Comparison of ENCODE assay signal across 8 cellular contexts in genomic region chr18:74196220-74197119, GRCh38. TPM values are rescaled to one million over a fixed set of nuclear protein-coding genes. Genes with fewer than 3 reads are reported as not detected.
DNase-seq lines count a peak whose midpoint lies in the region; ATAC-seq and TF ChIP-seq lines count a peak whose summit lies in the region.

No MANE protein-coding gene starts in this region.

- H3K4ac ChIP-seq in mesendoderm (ENCODE audit: low read depth, low read length), result no peak overlapping the region

- H4K8ac ChIP-seq in mesendoderm (ENCODE audit: low read depth, low read length), result no peak overlapping the region

- H3K4me2 ChIP-seq in mesendoderm (ENCODE audit: low read length), result peak overlapping the region; percentile 45

- ATAC-seq in CD4-positive, alpha-beta T cell (ENCODE audit: poor library complexity), result peak; percentile 96
- peak; percentile 80 for ATAC-seq in GM19328 (IDR thresholded peaks at IDR 0.05; ENCODE audit: unreplicated experiment)
- peak; percentile 88 for ATAC-seq in HG03432 (IDR thresholded peaks at IDR 0.05; ENCODE audit: unreplicated experiment)

- no peak overlapping the region for H2BK15ac ChIP-seq in mesendoderm (replicated peaks; ENCODE audit: low read depth)

- H3K27me3 Mint-ChIP-seq in CD4-positive, alpha-beta T cell, result peaks cover 13% of the 10 kb centered on the region

- H3K79me2 ChIP-seq in mesendoderm (ENCODE audit: control insufficient read depth, insufficient read depth, low read length), result no peaks in the 10 kb centered on the region

- CTCF ChIA-PET in CD4-positive, alpha-beta T cell (lab: Charles Lee), result interaction anchor here (0.7 to 1.8 kb wide), 4 partner anchors 114 to 355 kb away, joined by 3 to 7 read pairs (median 3); no protein-coding TSS in a partner anchor

- WGBS in mesendoderm (ENCODE audit: extremely low coverage, insufficient coverage, low lambda C conversion rate), result no CpG with 5 or more reads among the region's 9 CpGs

- no peaks in the 10 kb centered on the region for H3K9me3 Mint-ChIP-seq in CD4-positive, alpha-beta T cell

- POLR2A ChIA-PET in CD4-positive, alpha-beta T cell (lab: Charles Lee), result no interaction called here

- no peaks in the 10 kb centered on the region for H3K79me1 ChIP-seq in mesendoderm (ENCODE audit: low read length)

- H3K56ac ChIP-seq in mesendoderm (ENCODE audit: low read length), result peak overlapping the region; percentile 79

- H3K4me3 Mint-ChIP-seq in CD4-positive, alpha-beta T cell, result peak overlapping the region; percentile 83

- no peak overlapping the region for H3K27ac ChIP-seq in CD4-positive, alpha-beta T cell (ENCODE audit: low read depth, low read length)
- H3K27ac ChIP-seq in effector memory CD4-positive, alpha-beta T cell (ENCODE audit: insufficient read depth, low read length, poor library complexity, severe bottlenecking), result no peak overlapping the region
- H3K27ac ChIP-seq in mesendoderm (ENCODE audit: low read depth, low read length), result no peak overlapping the region

- no peak overlapping the region for H3K18ac ChIP-seq in mesendoderm (ENCODE audit: low read length)

- no peaks in the 10 kb centered on the region for H3K36me3 ChIP-seq in effector memory CD4-positive, alpha-beta T cell (ENCODE audit: control insufficient read depth, insufficient read depth, low read length)
- H3K36me3 ChIP-seq in mesendoderm (ENCODE audit: control insufficient read depth, insufficient read depth, low read length), result no peaks in the 10 kb centered on the region

- H4K5ac ChIP-seq in mesendoderm (ENCODE audit: low read length), result no peak overlapping the region

- H3K9me3 ChIP-seq in CD4-positive, alpha-beta T cell (ENCODE audit: control insufficient read depth, low read length), result no peaks in the 10 kb centered on the region
- H3K9me3 ChIP-seq in effector memory CD4-positive, alpha-beta T cell (ENCODE audit: control insufficient read depth, low read length), result no peaks in the 10 kb centered on the region

- no peak overlapping the region for H2BK5ac ChIP-seq in mesendoderm (ENCODE audit: low read length)

- no peaks in the 10 kb centered on the region for H3K4me1 Mint-ChIP-seq in CD4-positive, alpha-beta T cell (ENCODE audit: low read depth)

- peak in 9 of 10 experiments; percentile 18 to 43 (median 32) for DNase-seq in CD4-positive, alpha-beta T cell
- DNase-seq in NCI-H510A (lab: John Stamatoyannopoulos, UW) (peak; percentile 17), mesendoderm (peak; percentile 74)
- peak; percentile 38 for DNase-seq in activated CD4-positive, alpha-beta T cell treated with anti-CD3 and anti-CD28 coated beads, Interleukin-2, amount 50 U/mL, for 1 hour
- peak; percentile 10 to 31 (median 28) for DNase-seq in effector memory CD4-positive, alpha-beta T cell
- DNase-seq in stimulated activated CD8-positive, alpha-beta memory T cell treated with anti-CD3 and anti-CD28 coated beads, Interleukin-7, amount 100 ng/mL, for 4 hours (ENCODE audit: low read depth in 2 of 2), result peak; percentile 30 to 34

- H2BK120ac ChIP-seq in mesendoderm (ENCODE audit: low read depth, low read length), result no peak overlapping the region

- no peak overlapping the region for H3K23ac ChIP-seq in mesendoderm (ENCODE audit: low read length)

- H2AK5ac ChIP-seq in mesendoderm (ENCODE audit: low read length), result no peak overlapping the region

- peak; percentile 99 for TF ChIP-seq CTCF in CD4-positive, alpha-beta T cell (IDR thresholded peaks at IDR 0.05)

- H3K4me1 ChIP-seq in effector memory CD4-positive, alpha-beta T cell (ENCODE audit: control insufficient read depth, insufficient read depth, low read length, poor library complexity, severe bottlenecking), result no peaks in the 10 kb centered on the region
- no peaks in the 10 kb centered on the region for H3K4me1 ChIP-seq in mesendoderm (ENCODE audit: control insufficient read depth, low read depth, low read length)

- H3K9ac ChIP-seq in mesendoderm (ENCODE audit: low read length), result no peak overlapping the region

- peak overlapping the region; percentile 42 for H3K4me3 ChIP-seq in effector memory CD4-positive, alpha-beta T cell (ENCODE audit: insufficient read depth, low read depth, low read length, poor library complexity, severe bottlenecking)
- no peak overlapping the region for H3K4me3 ChIP-seq in mesendoderm (ENCODE audit: low read length)

- H3K36me3 Mint-ChIP-seq in CD4-positive, alpha-beta T cell (ENCODE audit: low read depth), result no peaks in the 10 kb centered on the region

- peak overlapping the region; percentile 57 for H3K27ac Mint-ChIP-seq in CD4-positive, alpha-beta T cell

- intact Hi-C loops in CD4-positive, alpha-beta T cell (cut with DNase I, micrococcal nuclease), result loop anchor here (1.0 to 10.0 kb wide), 6 partner anchors 146 to 1288 kb away; no protein-coding TSS in a partner anchor

- H3K27me3 ChIP-seq in CD4-positive, alpha-beta T cell (ENCODE audit: control insufficient read depth, insufficient read depth, low read length), result no peaks in the 10 kb centered on the region
- no peaks in the 10 kb centered on the region for H3K27me3 ChIP-seq in effector memory CD4-positive, alpha-beta T cell (replicated peaks; ENCODE audit: control insufficient read depth, insufficient read depth, low read length, poor library complexity, severe bottlenecking)
- no peaks in the 10 kb centered on the region for H3K27me3 ChIP-seq in mesendoderm (ENCODE audit: insufficient read depth, low read length, poor library complexity)

RNA-seq across cellular contexts. Expression of gene TIMM21, which starts 48.1 kb away (rescaled TPM):
- total RNA-seq in CD4-positive, alpha-beta T cell, result 10 to 100 TPM; 10.7 to 11.8 TPM
- polyA plus RNA-seq in mesendoderm (2013, experiment 1 of 2), result 32.9 TPM
- polyA plus RNA-seq in mesendoderm (2013, experiment 2 of 2), result 31.8 TPM

RNA-seq across cellular contexts. Expression of gene FBXO15, which starts 48.8 kb away (rescaled TPM):
- 1 to 10 TPM in 1 of 2 experiments, under 1 TPM in 1; 0.58 to 1.0 TPM for total RNA-seq in CD4-positive, alpha-beta T cell
- polyA plus RNA-seq in mesendoderm (2013, experiment 1 of 2), result 0.37 TPM
- polyA plus RNA-seq in mesendoderm (2013, experiment 2 of 2), result 0.49 TPM

Comparison
In these comparisons a context has a peak if more than half of its experiments do, and no peak if none do; other contexts are left out.
1. DNase-seq: peak in every context shown above with its lines; median percentile 74 in mesendoderm; 38 in activated CD4-positive, alpha-beta T cell treated with anti-CD3 and anti-CD28 coated beads, Interleukin-2, amount 50 U/mL, for 1 hour; 32 in CD4-positive, alpha-beta T cell; 32 in stimulated activated CD8-positive, alpha-beta memory T cell treated with anti-CD3 and anti-CD28 coated beads, Interleukin-7, amount 100 ng/mL, for 4 hours; 28 in effector memory CD4-positive, alpha-beta T cell; 17 in NCI-H510A.